Comparison of ENCODE assay signal across 20 cellular contexts in the genomic region with DNA sequence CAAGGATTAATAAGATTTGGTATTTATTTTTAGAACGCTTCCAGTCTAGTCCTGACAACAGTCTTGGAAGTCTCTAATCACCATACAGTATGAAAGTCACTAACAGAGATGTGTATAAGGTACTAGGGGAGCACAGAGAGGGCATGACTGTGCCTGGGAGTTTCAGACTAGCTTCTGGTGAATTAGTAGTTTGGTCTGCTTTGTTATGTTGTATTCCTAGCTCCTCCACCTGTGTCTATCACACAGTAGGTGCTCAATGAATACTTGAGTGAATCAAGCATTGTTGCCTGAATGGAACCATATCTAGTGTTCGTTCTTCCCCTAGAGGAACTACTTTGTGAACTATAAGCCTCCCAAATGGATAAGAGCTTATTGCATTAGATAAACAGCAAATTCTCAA.
"Had no signal": no experiment of that assay in that cellular context is flagged by ENCODE, and none has a peak within 500 bp of the region (broad histone marks: within the 10 kb centered on the region; RNA-seq: fewer than 3 reads in every experiment).

No MANE protein-coding gene starts in this region.

- H3K27ac ChIP-seq: HL-60, SJSA1, SK-N-MC had no signal

- H3K4me1 ChIP-seq: SJSA1 had no signal

- H3K4me3 ChIP-seq: SJSA1, SK-N-MC had no signal

- H3K27me3 ChIP-seq: SJSA1 had no signal

- H3K9me3 ChIP-seq: SJSA1 had no signal

- DNase-seq: KBM-7, MV-4-11, NCI-H1048, NCI-H1105, NCI-H1417, NCI-H1436 treated with DMSO at 0.1 percent for 48 hours, NCI-H1694, NCI-H187 treated with DMSO at 0.1 percent for 48 hours, NCI-H2029 treated with DMSO at 0.1 percent for 48 hours, NCI-H2171 treated with DMSO at 0.1 percent for 48 hours, NCI-H345, NCI-H446 treated with DMSO at 0.1 percent for 48 hours, NCI-H510A treated with DMSO at 0.1 percent for 48 hours, NCI-H526, Right ventricle myocardium superior, RPMI8226, SIG-M5 had no signal
